ENCODE assay signal across 1 cellular context in the genomic region with DNA sequence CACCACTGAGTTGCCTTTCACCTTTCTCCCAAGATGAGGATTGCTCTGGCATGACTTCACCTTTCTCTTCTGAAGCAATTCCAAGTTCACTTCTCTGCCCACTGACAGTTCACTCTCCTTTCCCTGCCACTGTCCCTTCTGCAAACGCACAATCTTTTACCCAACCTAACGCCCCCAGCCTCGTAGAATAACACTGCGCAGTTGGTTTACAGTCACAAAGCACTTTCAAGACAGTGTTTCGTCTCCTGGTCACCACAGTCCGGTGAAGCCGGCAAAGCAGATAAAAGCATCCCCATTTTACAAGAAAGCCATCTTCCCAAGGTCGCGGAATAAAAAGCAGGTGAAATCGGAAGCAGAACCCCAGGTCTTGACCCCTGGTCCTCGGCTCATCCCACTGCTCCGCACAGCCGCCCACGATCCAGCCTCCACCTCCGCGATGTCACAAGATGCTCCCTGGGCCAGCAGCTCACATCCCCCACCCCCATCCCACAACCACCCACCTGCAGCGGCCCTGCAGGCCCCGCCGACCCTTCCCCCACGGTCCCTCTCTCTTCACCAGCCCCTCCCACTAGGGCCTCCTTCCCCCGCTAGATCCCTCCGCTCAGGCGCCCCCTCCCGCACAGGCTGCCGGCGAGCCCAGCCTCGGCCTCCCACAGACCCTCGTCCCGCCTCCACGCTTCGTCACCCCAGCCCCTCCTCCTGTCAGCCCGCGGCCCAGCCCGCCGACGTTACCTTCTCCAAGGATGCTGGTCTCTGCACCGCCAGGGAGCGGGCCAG.
TF ChIP-seq lines count a peak whose summit lies in the region.

No MANE protein-coding gene starts in this region.

TF ChIP-seq in HEK293, 187 proteins besides CTCF, POLR2A, EP300 and RAD21 (continued from another document):
- TF ChIP-seq, protein P1, sequence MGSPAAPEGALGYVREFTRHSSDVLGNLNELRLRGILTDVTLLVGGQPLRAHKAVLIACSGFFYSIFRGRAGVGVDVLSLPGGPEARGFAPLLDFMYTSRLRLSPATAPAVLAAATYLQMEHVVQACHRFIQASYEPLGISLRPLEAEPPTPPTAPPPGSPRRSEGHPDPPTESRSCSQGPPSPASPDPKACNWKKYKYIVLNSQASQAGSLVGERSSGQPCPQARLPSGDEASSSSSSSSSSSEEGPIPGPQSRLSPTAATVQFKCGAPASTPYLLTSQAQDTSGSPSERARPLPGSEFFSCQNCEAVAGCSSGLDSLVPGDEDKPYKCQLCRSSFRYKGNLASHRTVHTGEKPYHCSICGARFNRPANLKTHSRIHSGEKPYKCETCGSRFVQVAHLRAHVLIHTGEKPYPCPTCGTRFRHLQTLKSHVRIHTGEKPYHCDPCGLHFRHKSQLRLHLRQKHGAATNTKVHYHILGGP (tag by site-specific recombination; IDR thresholded peaks at IDR 0.05): no peak
- no peak for TF ChIP-seq ZNF670 (tag by site-specific recombination; IDR thresholded peaks at IDR 0.05; ENCODE audit: low read depth)
- peak; percentile 97 for TF ChIP-seq GLIS1 (tag by site-specific recombination; IDR thresholded peaks at IDR 0.05)
- no peak for TF ChIP-seq ZNF658 (tag by site-specific recombination; IDR thresholded peaks at IDR 0.05)
- TF ChIP-seq ZNF768 (tag by site-specific recombination; IDR thresholded peaks at IDR 0.05): no peak
- peak; percentile 99 for TF ChIP-seq PRDM1 (tag by site-specific recombination; IDR thresholded peaks at IDR 0.05)
- no peak for TF ChIP-seq ZNF585B (tag by site-specific recombination; IDR thresholded peaks at IDR 0.05)
- no peak; the same call in 1 of the 2 replicates for TF ChIP-seq ZNF623 (tag by site-specific recombination; IDR thresholded peaks at IDR 0.05)
- no peak for TF ChIP-seq ZNF169 (tag by site-specific recombination; IDR thresholded peaks at IDR 0.05)
- no peak for TF ChIP-seq ZBTB1 (tag by site-specific recombination; IDR thresholded peaks at IDR 0.05)
- no peak for TF ChIP-seq ZNF223 (tag by site-specific recombination; IDR thresholded peaks at IDR 0.05)
- no peak; the same call in 1 of the 2 replicates for TF ChIP-seq YY2 (tag by site-specific recombination; IDR thresholded peaks at IDR 0.05)
- TF ChIP-seq ZNF2 (tag by site-specific recombination; IDR thresholded peaks at IDR 0.05): no peak
- 0 out of 2 replicates have a peak, but pooled peaks have one; percentile 3 for TF ChIP-seq ZNF10 (tag by site-specific recombination; IDR thresholded peaks at IDR 0.05)
- no peak for TF ChIP-seq ZNF677 (tag by site-specific recombination; IDR thresholded peaks at IDR 0.05)
- no peak for TF ChIP-seq OSR2 (tag by site-specific recombination; IDR thresholded peaks at IDR 0.05)
- TF ChIP-seq ZNF747 (tag by site-specific recombination; IDR thresholded peaks at IDR 0.05): no peak
- no peak for TF ChIP-seq ZNF426 (tag by site-specific recombination; IDR thresholded peaks at IDR 0.05)
- TF ChIP-seq ZFP41 (tag by site-specific recombination; IDR thresholded peaks at IDR 0.05; ENCODE audit: borderline replicate concordance): no peak
- no peak for TF ChIP-seq ZNF214 (tag by site-specific recombination; IDR thresholded peaks at IDR 0.05; ENCODE audit: borderline replicate concordance)
- TF ChIP-seq ZNF837 (tag by site-specific recombination; IDR thresholded peaks at IDR 0.05): no peak
- TF ChIP-seq BCL11B (tag by site-specific recombination; IDR thresholded peaks at IDR 0.05; ENCODE audit: low read depth): peak; percentile 85; the same call in 1 of the 2 replicates
- TF ChIP-seq MYNN (tag by site-specific recombination; IDR thresholded peaks at IDR 0.05; ENCODE audit: borderline replicate concordance): peak; percentile 9; the same call in 1 of the 2 replicates
- no peak for TF ChIP-seq ZNF707 (tag by site-specific recombination; IDR thresholded peaks at IDR 0.05)
- no peak for TF ChIP-seq ZSCAN23 (tag by site-specific recombination; IDR thresholded peaks at IDR 0.05)
